17 cellular contexts compared by ENCODE assay signal in genomic region chr16:336269-336668, GRCh38. TPM values are rescaled to one million over a fixed set of nuclear protein-coding genes. Genes with fewer than 3 reads are reported as not detected.
DNase-seq lines count a peak whose midpoint lies in the region; ATAC-seq and TF ChIP-seq lines count a peak whose summit lies in the region.
"Had no signal": no experiment of that assay in that cellular context is flagged by ENCODE, and none has a peak within 500 bp of the region (broad histone marks: within the 10 kb centered on the region; RNA-seq: fewer than 3 reads in every experiment).

No MANE protein-coding gene starts in this region.

- H4K8ac ChIP-seq in mesenchymal stem cell (ENCODE audit: low read length), result no peak overlapping the region

- 99% methylated on average over 11 of the region's 11 CpGs for WGBS in mesenchymal stem cell

- H3K18ac ChIP-seq in mesenchymal stem cell (ENCODE audit: low read depth in 1 of 2, low read length in 2 of 2), result no peak overlapping the region

- H2AK5ac ChIP-seq in mesenchymal stem cell (ENCODE audit: low read length, severe bottlenecking), result no peak overlapping the region

- H3K9me3 ChIP-seq in breast epithelium (no peaks in the 10 kb centered on the region), T-helper 17 cell (ENCODE audit: control insufficient read depth, low read length, poor library complexity, severe bottlenecking) (no peaks in the 10 kb centered on the region), mesenchymal stem cell (ENCODE audit: control insufficient read depth, low read length) (no peaks in the 10 kb centered on the region), upper lobe of right lung (no peaks in the 10 kb centered on the region)
- H3K9me3 ChIP-seq: Peyer's patch had no signal

- H2BK12ac ChIP-seq in mesenchymal stem cell (ENCODE audit: low read length in 2 of 2), result no peak overlapping the region

- H2BK5ac ChIP-seq in mesenchymal stem cell (ENCODE audit: low read depth, low read length, poor library complexity, severe bottlenecking), result no peak overlapping the region

- TF ChIP-seq CTCF in MCF 10A (IDR thresholded peaks at IDR 0.05; ENCODE audit: unreplicated experiment), result no peak
- no peak for TF ChIP-seq CTCF in breast epithelium (IDR thresholded peaks at IDR 0.05)
- TF ChIP-seq CTCF in upper lobe of right lung (IDR thresholded peaks at IDR 0.05), result no peak

- peak overlapping the region; percentile 54 for H3K27ac Mint-ChIP-seq in MCF 10A (ENCODE audit: low read depth, unreplicated experiment)
- peak overlapping the region; percentile 62 for H3K27ac Mint-ChIP-seq in T-helper 17 cell

- H2BK120ac ChIP-seq in mesenchymal stem cell (ENCODE audit: low read depth, low read length), result no peak overlapping the region

- peak overlapping the region; percentile 28 for H4K91ac ChIP-seq in mesenchymal stem cell (ENCODE audit: low read length)

- POLR2A ChIA-PET in MCF 10A (lab: Yijun Ruan, JAX), result no interaction called here

- no peaks in the 10 kb centered on the region for H3K9me3 Mint-ChIP-seq in MCF 10A (ENCODE audit: unreplicated experiment)

- H3K36me3 Mint-ChIP-seq in MCF 10A (ENCODE audit: insufficient read depth, unreplicated experiment) (peaks cover 15% of the 10 kb centered on the region), T-helper 17 cell (ENCODE audit: low read depth) (no peaks in the 10 kb centered on the region)

- TF ChIP-seq POLR2A in breast epithelium (IDR thresholded peaks at IDR 0.05), result no peak

- H3K27me3 Mint-ChIP-seq in MCF 10A (ENCODE audit: insufficient read depth, unreplicated experiment) (no peaks in the 10 kb centered on the region), T-helper 17 cell (no peaks in the 10 kb centered on the region)

- H3K4me1 ChIP-seq in breast epithelium (no peaks in the 10 kb centered on the region), mesenchymal stem cell (ENCODE audit: control insufficient read depth, insufficient read depth, low read depth, low read length) (peaks cover 25% of the 10 kb centered on the region), upper lobe of right lung (peaks cover 9% of the 10 kb centered on the region)

- H3K23ac ChIP-seq in mesenchymal stem cell (ENCODE audit: low read length in 2 of 2), result no peak overlapping the region

- H3K4ac ChIP-seq in mesenchymal stem cell (ENCODE audit: low read depth in 1 of 2, low read length in 2 of 2), result no peak overlapping the region

- no peak overlapping the region for H3K4me3 Mint-ChIP-seq in MCF 10A (ENCODE audit: unreplicated experiment)
- H3K4me3 Mint-ChIP-seq in T-helper 17 cell, result no peak overlapping the region

- no peaks in the 10 kb centered on the region for H3K27me3 ChIP-seq in breast epithelium
- no peaks in the 10 kb centered on the region for H3K27me3 ChIP-seq in mesenchymal stem cell (ENCODE audit: control insufficient read depth in 1 of 2, insufficient read depth in 1 of 2, low read length in 2 of 2)
- no peaks in the 10 kb centered on the region for H3K27me3 ChIP-seq in upper lobe of right lung
- H3K27me3 ChIP-seq: Peyer's patch had no signal

- no peak for DNase-seq in MCF 10A (ENCODE audit: unreplicated experiment)
- DNase-seq in breast epithelium (ENCODE audit: low spot score in 2 of 2), result no peak
- no peak for DNase-seq in T-helper 17 cell
- DNase-seq in mesenchymal stem cell, result no peak
- no peak for DNase-seq in upper lobe of right lung
- no peak for DNase-seq in midbrain (lab: John Stamatoyannopoulos, UW)
- DNase-seq in Ammon's horn (ENCODE audit: low spot score), result no peak
- DNase-seq: H7, IMR-90, NCI-H1092, NCI-H1694 treated with DMSO at 0.1 percent for 48 hours, NCI-H69, Peyer's patch, SHP77 had no signal

- no TSS peak for BruUV-seq in MCF 10A (replicated peaks; lab: Mats Ljungman, UMichigan)

- intact Hi-C loops in MCF 10A (cut with micrococcal nuclease) (no loop called here), breast epithelium (cut with DNase I; ENCODE audit: low total_unique reads) (no loop called here), upper lobe of right lung (cut with DNase I) (no loop called here)

- peaks cover 46% of the 10 kb centered on the region for H3K79me1 ChIP-seq in mesenchymal stem cell (replicated peaks; ENCODE audit: low read length, poor library complexity, severe bottlenecking)

- H3K27ac ChIP-seq in breast epithelium, result no peak overlapping the region
- H3K27ac ChIP-seq in mesenchymal stem cell (ENCODE audit: low read length, poor library complexity, severe bottlenecking), result no peak overlapping the region
- no peak overlapping the region for H3K27ac ChIP-seq in upper lobe of right lung
- H3K27ac ChIP-seq: Peyer's patch had no signal

- H3K36me3 ChIP-seq in breast epithelium (no peaks in the 10 kb centered on the region), mesenchymal stem cell (ENCODE audit: control insufficient read depth in 1 of 2, insufficient read depth in 2 of 2, low read depth in 1 of 2, low read length in 2 of 2) (peaks cover 0 to 12% of the 10 kb centered on the region in 2 experiments), upper lobe of right lung (no peaks in the 10 kb centered on the region)
- H3K36me3 ChIP-seq: Peyer's patch had no signal

- no peak overlapping the region for H3K14ac ChIP-seq in mesenchymal stem cell (ENCODE audit: low read length in 2 of 2)

- H3K4me3 ChIP-seq in breast epithelium (no peak overlapping the region), mesenchymal stem cell (ENCODE audit: insufficient read depth in 1 of 2, low read depth in 1 of 2, low read length in 2 of 2) (no peak overlapping the region), upper lobe of right lung (no peak overlapping the region)
- H3K4me3 ChIP-seq: Peyer's patch had no signal

- CTCF ChIA-PET in MCF 10A (lab: Yijun Ruan, JAX), result interaction anchor here (1.4 kb wide), 1 partner anchor 26 kb away, joined by 4 read pairs; no protein-coding TSS in a partner anchor

- no peak overlapping the region for H3K9ac ChIP-seq in mesenchymal stem cell (ENCODE audit: low read length)

- no peak overlapping the region for H2BK15ac ChIP-seq in mesenchymal stem cell (ENCODE audit: low read depth, poor library complexity, severe bottlenecking)

- ATAC-seq in T-helper 17 cell, result no peak
- ATAC-seq in upper lobe of right lung, result peak; percentile 52
- no peak for ATAC-seq in GM18868 (IDR thresholded peaks at IDR 0.05; ENCODE audit: unreplicated experiment)

- H3K4me1 Mint-ChIP-seq in MCF 10A (ENCODE audit: insufficient read depth, unreplicated experiment) (peaks cover 15% of the 10 kb centered on the region), T-helper 17 cell (peaks cover 51% of the 10 kb centered on the region)

- H2AFZ ChIP-seq in mesenchymal stem cell (ENCODE audit: low read depth, low read length), result no peak overlapping the region

- H3K4me2 ChIP-seq in mesenchymal stem cell (ENCODE audit: low read length, poor library complexity, severe bottlenecking), result no peak overlapping the region

RNA-seq across cellular contexts. Expression of gene AXIN1, which starts 16.3 kb away (rescaled TPM):
- total RNA-seq in MCF 10A (2022), result 37.0 and 43.7 TPM in 2 replicates
- total RNA-seq in breast epithelium, result 10 to 100 TPM; 16.5 to 22.6 (median 22.4) TPM
- total RNA-seq in T-helper 17 cell, result 10 to 100 TPM; 38.9 to 42.5 TPM
- 8.3 TPM for polyA plus RNA-seq in mesenchymal stem cell (2013, experiment 1 of 2)
- polyA plus RNA-seq in mesenchymal stem cell (2013, experiment 2 of 2), result 8.7 TPM
- 28.9 TPM for total RNA-seq in upper lobe of right lung

RNA-seq across cellular contexts. Expression of gene MRPL28, which starts 34.1 kb away (rescaled TPM):
- 105 and 121 TPM in 2 replicates for total RNA-seq in MCF 10A (2022)
- total RNA-seq in breast epithelium, result 10 to 100 TPM; 67.0 to 78.7 (median 69.0) TPM
- 10 to 100 TPM; 25.2 to 25.9 TPM for total RNA-seq in T-helper 17 cell
- polyA plus RNA-seq in mesenchymal stem cell (2013, experiment 1 of 2), result 82.6 TPM
- polyA plus RNA-seq in mesenchymal stem cell (2013, experiment 2 of 2), result 81.5 TPM
- 39.0 TPM for total RNA-seq in upper lobe of right lung

RNA-seq across cellular contexts. Expression of gene PGAP6, which starts 45.5 kb away (rescaled TPM):
- total RNA-seq in MCF 10A (2022), result 18.3 and 23.9 TPM in 2 replicates
- 10 to 100 TPM; 24.5 to 49.5 (median 36.7) TPM for total RNA-seq in breast epithelium
- 100 to 1,000 TPM in 1 of 2 donors, 10 to 100 TPM in 1; 39.7 to 106 TPM for total RNA-seq in T-helper 17 cell
- polyA plus RNA-seq in mesenchymal stem cell (2013, experiment 1 of 2), result 84.3 TPM
- 88.5 TPM for polyA plus RNA-seq in mesenchymal stem cell (2013, experiment 2 of 2)
- 65.2 TPM for total RNA-seq in upper lobe of right lung

RNA-seq across cellular contexts. Expression of gene PDIA2, which starts 53.3 kb away (rescaled TPM):
- 0.56 TPM in 1 of 2 replicates, not detected in the other for total RNA-seq in MCF 10A (2022)
- not detected for total RNA-seq in breast epithelium
- under 1 TPM in 1 of 2 donors, not detected in 1; 0.99 TPM for total RNA-seq in T-helper 17 cell
- not detected for polyA plus RNA-seq in mesenchymal stem cell (2013, experiment 1 of 2)
- not detected for polyA plus RNA-seq in mesenchymal stem cell (2013, experiment 2 of 2)
- 0.96 TPM for total RNA-seq in upper lobe of right lung
- total RNA-seq: A673, IMR-90 had no signal

RNA-seq across cellular contexts. Expression of gene ARHGDIG, which starts 55.9 kb away (rescaled TPM):
- not detected in 2 replicates for total RNA-seq in MCF 10A (2022)
- 1 to 10 TPM in 2 of 3 donors, under 1 TPM in 1; 0.80 to 2.3 (median 1.6) TPM for total RNA-seq in breast epithelium
- total RNA-seq in T-helper 17 cell, result not detected
- polyA plus RNA-seq in mesenchymal stem cell (2013, experiment 1 of 2), result 0.11 TPM
- 0.19 TPM for polyA plus RNA-seq in mesenchymal stem cell (2013, experiment 2 of 2)
- total RNA-seq in upper lobe of right lung, result 1.3 TPM
- total RNA-seq: Daoy had no signal
